In the genomic region with DNA sequence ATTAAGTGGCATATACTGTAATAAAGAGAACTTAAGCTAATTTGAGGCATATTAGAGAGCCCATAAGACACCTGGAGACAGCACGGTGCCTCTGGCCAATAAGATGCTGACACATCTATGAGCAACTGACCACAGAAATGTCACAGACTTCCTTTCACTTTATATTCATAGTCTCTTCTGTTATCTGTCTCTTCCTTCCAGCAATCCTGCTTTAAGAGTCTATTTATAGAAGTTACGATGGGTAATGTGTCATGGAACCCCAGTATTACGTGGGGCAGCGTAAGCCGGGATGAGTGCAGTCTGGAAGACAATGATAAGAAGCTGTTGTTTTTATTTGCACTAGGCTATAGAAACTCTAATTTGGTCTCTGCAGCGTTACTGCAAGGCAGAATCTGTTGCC, we compare ENCODE assay signal across 1 cellular context.
TF ChIP-seq lines count a peak whose summit lies in the region.

No MANE protein-coding gene starts in this region.

TF ChIP-seq in SK-N-SH treated with all-trans-retinoic acid at 6 μM for 48 hours, 23 proteins besides CTCF, POLR2A, EP300 and RAD21:
- TF ChIP-seq, protein P1, sequence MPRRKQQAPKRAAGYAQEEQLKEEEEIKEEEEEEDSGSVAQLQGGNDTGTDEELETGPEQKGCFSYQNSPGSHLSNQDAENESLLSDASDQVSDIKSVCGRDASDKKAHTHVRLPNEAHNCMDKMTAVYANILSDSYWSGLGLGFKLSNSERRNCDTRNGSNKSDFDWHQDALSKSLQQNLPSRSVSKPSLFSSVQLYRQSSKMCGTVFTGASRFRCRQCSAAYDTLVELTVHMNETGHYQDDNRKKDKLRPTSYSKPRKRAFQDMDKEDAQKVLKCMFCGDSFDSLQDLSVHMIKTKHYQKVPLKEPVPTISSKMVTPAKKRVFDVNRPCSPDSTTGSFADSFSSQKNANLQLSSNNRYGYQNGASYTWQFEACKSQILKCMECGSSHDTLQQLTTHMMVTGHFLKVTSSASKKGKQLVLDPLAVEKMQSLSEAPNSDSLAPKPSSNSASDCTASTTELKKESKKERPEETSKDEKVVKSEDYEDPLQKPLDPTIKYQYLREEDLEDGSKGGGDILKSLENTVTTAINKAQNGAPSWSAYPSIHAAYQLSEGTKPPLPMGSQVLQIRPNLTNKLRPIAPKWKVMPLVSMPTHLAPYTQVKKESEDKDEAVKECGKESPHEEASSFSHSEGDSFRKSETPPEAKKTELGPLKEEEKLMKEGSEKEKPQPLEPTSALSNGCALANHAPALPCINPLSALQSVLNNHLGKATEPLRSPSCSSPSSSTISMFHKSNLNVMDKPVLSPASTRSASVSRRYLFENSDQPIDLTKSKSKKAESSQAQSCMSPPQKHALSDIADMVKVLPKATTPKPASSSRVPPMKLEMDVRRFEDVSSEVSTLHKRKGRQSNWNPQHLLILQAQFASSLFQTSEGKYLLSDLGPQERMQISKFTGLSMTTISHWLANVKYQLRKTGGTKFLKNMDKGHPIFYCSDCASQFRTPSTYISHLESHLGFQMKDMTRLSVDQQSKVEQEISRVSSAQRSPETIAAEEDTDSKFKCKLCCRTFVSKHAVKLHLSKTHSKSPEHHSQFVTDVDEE (CRISPR knock-in tag; IDR thresholded peaks at IDR 0.05): no peak
- TF ChIP-seq CSDC2 (CRISPR knock-in tag; IDR thresholded peaks at IDR 0.05) (no peak), ZNF565 (CRISPR knock-in tag; conservative IDR thresholded peaks at IDR 0.05; ENCODE audit: low read depth) (no peak), SNAI2 (CRISPR knock-in tag; IDR thresholded peaks at IDR 0.05) (no peak), GLIS3 (CRISPR knock-in tag; IDR thresholded peaks at IDR 0.05) (no peak), OSR1 (CRISPR knock-in tag; IDR thresholded peaks at IDR 0.05) (no peak), RARB (CRISPR knock-in tag; IDR thresholded peaks at IDR 0.05) (no peak), ZFP30 (CRISPR knock-in tag; IDR thresholded peaks at IDR 0.05) (no peak)
- TF ChIP-seq, protein P2, sequence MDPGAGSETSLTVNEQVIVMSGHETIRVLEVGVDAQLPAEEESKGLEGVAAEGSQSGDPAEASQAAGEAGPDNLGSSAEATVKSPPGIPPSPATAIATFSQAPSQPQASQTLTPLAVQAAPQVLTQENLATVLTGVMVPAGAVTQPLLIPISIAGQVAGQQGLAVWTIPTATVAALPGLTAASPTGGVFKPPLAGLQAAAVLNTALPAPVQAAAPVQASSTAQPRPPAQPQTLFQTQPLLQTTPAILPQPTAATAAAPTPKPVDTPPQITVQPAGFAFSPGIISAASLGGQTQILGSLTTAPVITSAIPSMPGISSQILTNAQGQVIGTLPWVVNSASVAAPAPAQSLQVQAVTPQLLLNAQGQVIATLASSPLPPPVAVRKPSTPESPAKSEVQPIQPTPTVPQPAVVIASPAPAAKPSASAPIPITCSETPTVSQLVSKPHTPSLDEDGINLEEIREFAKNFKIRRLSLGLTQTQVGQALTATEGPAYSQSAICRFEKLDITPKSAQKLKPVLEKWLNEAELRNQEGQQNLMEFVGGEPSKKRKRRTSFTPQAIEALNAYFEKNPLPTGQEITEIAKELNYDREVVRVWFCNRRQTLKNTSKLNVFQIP (CRISPR knock-in tag; IDR thresholded peaks at IDR 0.05; ENCODE audit: borderline replicate concordance, low read depth): no peak
- TF ChIP-seq, protein P3, sequence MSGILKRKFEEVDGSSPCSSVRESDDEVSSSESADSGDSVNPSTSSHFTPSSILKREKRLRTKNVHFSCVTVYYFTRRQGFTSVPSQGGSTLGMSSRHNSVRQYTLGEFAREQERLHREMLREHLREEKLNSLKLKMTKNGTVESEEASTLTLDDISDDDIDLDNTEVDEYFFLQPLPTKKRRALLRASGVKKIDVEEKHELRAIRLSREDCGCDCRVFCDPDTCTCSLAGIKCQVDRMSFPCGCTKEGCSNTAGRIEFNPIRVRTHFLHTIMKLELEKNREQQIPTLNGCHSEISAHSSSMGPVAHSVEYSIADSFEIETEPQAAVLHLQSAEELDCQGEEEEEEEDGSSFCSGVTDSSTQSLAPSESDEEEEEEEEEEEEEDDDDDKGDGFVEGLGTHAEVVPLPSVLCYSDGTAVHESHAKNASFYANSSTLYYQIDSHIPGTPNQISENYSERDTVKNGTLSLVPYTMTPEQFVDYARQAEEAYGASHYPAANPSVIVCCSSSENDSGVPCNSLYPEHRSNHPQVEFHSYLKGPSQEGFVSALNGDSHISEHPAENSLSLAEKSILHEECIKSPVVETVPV (CRISPR knock-in tag; IDR thresholded peaks at IDR 0.05): no peak
- TF ChIP-seq, protein P4, sequence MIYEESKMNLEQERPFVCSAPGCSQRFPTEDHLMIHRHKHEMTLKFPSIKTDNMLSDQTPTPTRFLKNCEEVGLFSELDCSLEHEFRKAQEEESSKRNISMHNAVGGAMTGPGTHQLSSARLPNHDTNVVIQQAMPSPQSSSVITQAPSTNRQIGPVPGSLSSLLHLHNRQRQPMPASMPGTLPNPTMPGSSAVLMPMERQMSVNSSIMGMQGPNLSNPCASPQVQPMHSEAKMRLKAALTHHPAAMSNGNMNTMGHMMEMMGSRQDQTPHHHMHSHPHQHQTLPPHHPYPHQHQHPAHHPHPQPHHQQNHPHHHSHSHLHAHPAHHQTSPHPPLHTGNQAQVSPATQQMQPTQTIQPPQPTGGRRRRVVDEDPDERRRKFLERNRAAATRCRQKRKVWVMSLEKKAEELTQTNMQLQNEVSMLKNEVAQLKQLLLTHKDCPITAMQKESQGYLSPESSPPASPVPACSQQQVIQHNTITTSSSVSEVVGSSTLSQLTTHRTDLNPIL (CRISPR knock-in tag; IDR thresholded peaks at IDR 0.05; ENCODE audit: low read depth): no peak
